Comparison of ENCODE assay signal across 8 cellular contexts in the genomic region with DNA sequence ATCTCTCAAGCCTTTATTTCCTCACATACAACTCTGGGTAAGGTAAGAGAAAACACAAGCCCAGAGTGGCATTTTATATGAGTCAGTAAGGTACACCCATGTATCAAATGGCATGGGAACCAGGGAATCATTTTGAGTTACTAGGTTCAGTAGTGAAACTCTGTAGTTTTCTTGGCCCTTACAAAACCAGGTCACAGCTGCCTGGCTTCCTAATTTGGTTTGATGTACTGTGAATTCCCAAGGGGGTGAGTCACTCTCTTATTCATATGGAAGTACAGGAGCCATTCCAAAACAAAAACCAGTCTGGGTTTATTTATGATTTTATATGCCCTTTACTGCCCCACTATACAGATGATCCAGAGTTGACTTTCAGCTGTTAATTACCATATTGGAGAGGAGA.
DNase-seq lines count a peak whose midpoint lies in the region; ATAC-seq and TF ChIP-seq lines count a peak whose summit lies in the region.

No MANE protein-coding gene starts in this region.

- H3K27ac ChIP-seq in left lung, result peak overlapping the region in 1 of 2 donors; percentile 22

- intact Hi-C loops in left lung (cut with DNase I), result no loop called here

- H3K4me3 ChIP-seq in astrocyte of the spinal cord (ENCODE audit: low read depth, low read length) (no peak overlapping the region), left lung (no peak overlapping the region)

- H3K36me3 ChIP-seq in left lung, result no peaks in the 10 kb centered on the region

- ATAC-seq in left lung (peak; percentile 88), HG02571 (IDR thresholded peaks at IDR 0.05; ENCODE audit: unreplicated experiment) (no peak)

- no peaks in the 10 kb centered on the region for H3K27me3 ChIP-seq in left lung

- peaks cover 0 to 2% of the 10 kb centered on the region in 2 donors for H3K4me1 ChIP-seq in left lung

- in situ Hi-C loops in astrocyte of the spinal cord (cut with HindIII; ENCODE audit: low sequenced_read_pairs), result no loop called here

- DNase-seq in AG09319 (ENCODE audit: extremely low read depth, low read depth) (peak; percentile 90), HPDE6-E6E7 (ENCODE audit: extremely low spot score) (peak; percentile 64), astrocyte of the spinal cord (ENCODE audit: low read depth, low spot score) (peak; percentile 98), left lung (no peak), NCI-H526 treated with DMSO at 0.1 percent for 48 hours (lab: John Stamatoyannopoulos, UW) (no peak), NCI-H345 treated with DMSO at 0.1 percent for 48 hours (lab: John Stamatoyannopoulos, UW; ENCODE audit: unreplicated experiment) (no peak)
- DNase-seq in activated CD8-positive, alpha-beta memory T cell treated with anti-CD3 and anti-CD28 coated beads, Interleukin-2, amount 50 U/mL, for 48 hours, result no peak

- TF ChIP-seq CTCF in AG09319 (IDR thresholded peaks at IDR 0.05; ENCODE audit: low read depth, low read length), result no peak
- TF ChIP-seq CTCF in astrocyte of the spinal cord (IDR thresholded peaks at IDR 0.05; ENCODE audit: low read depth, low read length), result no peak
- TF ChIP-seq CTCF in left lung (IDR thresholded peaks at IDR 0.05), result no peak

- H3K9me3 ChIP-seq in left lung, result no peaks in the 10 kb centered on the region

Comparison
In these comparisons a context has a peak if more than half of its experiments do, and no peak if none do; other contexts are left out.
1. DNase-seq: peak in AG09319 (single experiment), HPDE6-E6E7 (single experiment) and astrocyte of the spinal cord (single experiment); none in left lung (0 of 2), activated CD8-positive, alpha-beta memory T cell treated with anti-CD3 and anti-CD28 coated beads, Interleukin-2, amount 50 U/mL, for 48 hours (single experiment), NCI-H526 treated with DMSO at 0.1 percent for 48 hours (single experiment) and NCI-H345 treated with DMSO at 0.1 percent for 48 hours (single experiment).